8 cellular contexts compared by ENCODE assay signal in genomic region chr18:712401-713134, GRCh38. TPM values are rescaled to one million over a fixed set of nuclear protein-coding genes. Genes with fewer than 3 reads are reported as not detected.
DNase-seq lines count a peak whose midpoint lies in the region; TF ChIP-seq lines count a peak whose summit lies in the region.

Gene ENOSF1 (minus strand): TSS chr18:712630. CDS start chr18:712587, 43 bp downstream.

- intact Hi-C loops in breast epithelium (cut with DNase I; ENCODE audit: low total_unique reads): loop anchor here (5.0 kb wide), 1 partner anchor 1945 kb away; the partner anchor contains the start of gene SMCHD1

- peak; percentile 48 for DNase-seq in HFFc6
- peak; percentile 91 for DNase-seq in NB4 (ENCODE audit: low read depth)
- peak; percentile 79 to 90 for DNase-seq in breast epithelium (ENCODE audit: low spot score in 2 of 2)
- DNase-seq in OCI-M2 (lab: John Stamatoyannopoulos, UW; ENCODE audit: unreplicated experiment): no peak

- H3K27me3 ChIP-seq in breast epithelium (no peaks in the 10 kb centered on the region), iPS-20b (ENCODE audit: insufficient read depth, low read length) (no peaks in the 10 kb centered on the region)

- H3K27ac Mint-ChIP-seq in HFFc6: peak within 1 kb of the TSS; percentile 76

- H3K4me3 Mint-ChIP-seq in HFFc6: peak within 1 kb of the TSS; percentile 88

- peak within 1 kb of the TSS; percentile 85 for H3K9ac ChIP-seq in iPS-20b (ENCODE audit: low read depth, low read length)

- no peaks in the 10 kb centered on the region; the same call in none of the 2 replicates for H3K27me3 Mint-ChIP-seq in HFFc6 (ENCODE audit: insufficient read depth)

- peaks cover 14% of the 10 kb centered on the region for H3K36me3 Mint-ChIP-seq in HFFc6 (ENCODE audit: low read depth)

- no peaks in the 10 kb centered on the region for H3K9me3 Mint-ChIP-seq in HFFc6

- H3K36me3 ChIP-seq in breast epithelium (no peaks in the 10 kb centered on the region), iPS-20b (ENCODE audit: insufficient read depth, low read depth, low read length) (peaks cover 8% of the 10 kb centered on the region)

- TF ChIP-seq POLR2A in NB4 (IDR thresholded peaks at IDR 0.05; ENCODE audit: extremely low read depth, insufficient read length) (peak; percentile 34), breast epithelium (IDR thresholded peaks at IDR 0.05) (peak; percentile 16)

- H3K9me3 ChIP-seq in breast epithelium: no peaks in the 10 kb centered on the region
- no peaks in the 10 kb centered on the region; the same call in 1 of the 2 replicates for H3K9me3 ChIP-seq in iPS-20b (ENCODE audit: insufficient read depth, low read depth, low read length)

- H3K4me1 ChIP-seq in breast epithelium (peaks cover 0 to 7% of the 10 kb centered on the region in 2 donors), iPS-20b (ENCODE audit: insufficient read depth, low read length) (no peaks in the 10 kb centered on the region)

- TF ChIP-seq CTCF in GM12875 (IDR thresholded peaks at IDR 0.05; ENCODE audit: borderline replicate concordance, insufficient read depth, low read depth, low read length): peak; percentile 94
- peak; percentile 91 for TF ChIP-seq CTCF in HFFc6 (IDR thresholded peaks at IDR 0.05)
- TF ChIP-seq CTCF in NB4 (IDR thresholded peaks at IDR 0.05; ENCODE audit: low read depth, low read length): peak; percentile 58
- TF ChIP-seq CTCF in VCaP (conservative IDR thresholded peaks at IDR 0.05): peak; percentile 96
- peak; percentile 50 to 86 (median 76) for TF ChIP-seq CTCF in breast epithelium (IDR thresholded peaks at IDR 0.05)

- H3K4me3 ChIP-seq in GM12875 (ENCODE audit: low read depth, low read length): peak within 1 kb of the TSS; percentile 46
- H3K4me3 ChIP-seq in NB4 (ENCODE audit: low read depth, low read length): peak within 1 kb of the TSS; percentile 75
- H3K4me3 ChIP-seq in breast epithelium: peak within 1 kb of the TSS; percentile 61 to 84 (median 77)
- peak within 1 kb of the TSS; percentile 87 for H3K4me3 ChIP-seq in iPS-20b (ENCODE audit: low read length)
- H3K4me3 ChIP-seq in skin epidermis: peak within 1 kb of the TSS; percentile 56 to 77 (median 69)

- peaks cover 50% of the 10 kb centered on the region for H3K4me1 Mint-ChIP-seq in HFFc6 (ENCODE audit: low read depth)

- H3K27ac ChIP-seq in VCaP: peak within 1 kb of the TSS; percentile 95
- peak within 1 kb of the TSS; percentile 91 for H3K27ac ChIP-seq in breast epithelium
- H3K27ac ChIP-seq in iPS-20b (ENCODE audit: low read length): no peak within 1 kb of the TSS
- peak within 1 kb of the TSS; percentile 31 to 90 (median 82) for H3K27ac ChIP-seq in skin epidermis

RNA-seq across cellular contexts. Expression of gene ENOSF1, which starts in this region (rescaled TPM):
- total RNA-seq in HFFc6 (2021; fragmentation: NEBNext Ultra II Directional; extraction: Animal tissue kit (Norgen Biotek cat#: 25700)): 10 to 100 TPM in 4 of 6 experiments, 1 to 10 TPM in 2; 8.3 to 15.7 (median 12.4) TPM
- total RNA-seq in breast epithelium: 10 to 100 TPM; 49.4 to 96.0 (median 90.1) TPM
